1 cellular context compared by ENCODE assay signal in the genomic region with DNA sequence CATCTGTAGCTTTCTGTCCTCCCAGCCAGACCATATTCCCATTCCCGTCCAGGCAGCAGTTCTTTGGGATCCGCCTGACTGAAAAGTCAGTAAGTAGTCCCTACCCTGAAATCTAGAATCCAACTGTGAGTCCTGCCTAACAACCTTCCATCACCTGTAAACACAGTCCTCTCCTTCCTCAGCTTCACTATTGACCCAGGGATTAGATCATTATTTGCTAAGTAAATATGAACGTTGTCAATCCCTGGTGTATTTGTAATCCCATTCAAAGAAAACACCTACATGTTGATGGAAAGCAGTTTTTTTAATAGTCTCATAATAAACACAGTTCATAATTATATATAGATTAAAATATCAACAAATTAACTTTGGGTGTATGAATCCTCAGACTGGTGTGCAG.
TF ChIP-seq lines count a peak whose summit lies in the region.

No MANE protein-coding gene starts in this region.

TF ChIP-seq in HepG2, 621 proteins besides CTCF, POLR2A, EP300 and RAD21 (continued from another document and continues in another):
- TF ChIP-seq, protein P1, sequence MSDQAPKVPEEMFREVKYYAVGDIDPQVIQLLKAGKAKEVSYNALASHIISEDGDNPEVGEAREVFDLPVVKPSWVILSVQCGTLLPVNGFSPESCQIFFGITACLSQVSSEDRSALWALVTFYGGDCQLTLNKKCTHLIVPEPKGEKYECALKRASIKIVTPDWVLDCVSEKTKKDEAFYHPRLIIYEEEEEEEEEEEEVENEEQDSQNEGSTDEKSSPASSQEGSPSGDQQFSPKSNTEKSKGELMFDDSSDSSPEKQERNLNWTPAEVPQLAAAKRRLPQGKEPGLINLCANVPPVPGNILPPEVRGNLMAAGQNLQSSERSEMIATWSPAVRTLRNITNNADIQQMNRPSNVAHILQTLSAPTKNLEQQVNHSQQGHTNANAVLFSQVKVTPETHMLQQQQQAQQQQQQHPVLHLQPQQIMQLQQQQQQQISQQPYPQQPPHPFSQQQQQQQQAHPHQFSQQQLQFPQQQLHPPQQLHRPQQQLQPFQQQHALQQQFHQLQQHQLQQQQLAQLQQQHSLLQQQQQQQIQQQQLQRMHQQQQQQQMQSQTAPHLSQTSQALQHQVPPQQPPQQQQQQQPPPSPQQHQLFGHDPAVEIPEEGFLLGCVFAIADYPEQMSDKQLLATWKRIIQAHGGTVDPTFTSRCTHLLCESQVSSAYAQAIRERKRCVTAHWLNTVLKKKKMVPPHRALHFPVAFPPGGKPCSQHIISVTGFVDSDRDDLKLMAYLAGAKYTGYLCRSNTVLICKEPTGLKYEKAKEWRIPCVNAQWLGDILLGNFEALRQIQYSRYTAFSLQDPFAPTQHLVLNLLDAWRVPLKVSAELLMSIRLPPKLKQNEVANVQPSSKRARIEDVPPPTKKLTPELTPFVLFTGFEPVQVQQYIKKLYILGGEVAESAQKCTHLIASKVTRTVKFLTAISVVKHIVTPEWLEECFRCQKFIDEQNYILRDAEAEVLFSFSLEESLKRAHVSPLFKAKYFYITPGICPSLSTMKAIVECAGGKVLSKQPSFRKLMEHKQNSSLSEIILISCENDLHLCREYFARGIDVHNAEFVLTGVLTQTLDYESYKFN (CRISPR knock-in tag; conservative IDR thresholded peaks at IDR 0.05) = peak; percentile 76
- TF ChIP-seq, protein P2, sequence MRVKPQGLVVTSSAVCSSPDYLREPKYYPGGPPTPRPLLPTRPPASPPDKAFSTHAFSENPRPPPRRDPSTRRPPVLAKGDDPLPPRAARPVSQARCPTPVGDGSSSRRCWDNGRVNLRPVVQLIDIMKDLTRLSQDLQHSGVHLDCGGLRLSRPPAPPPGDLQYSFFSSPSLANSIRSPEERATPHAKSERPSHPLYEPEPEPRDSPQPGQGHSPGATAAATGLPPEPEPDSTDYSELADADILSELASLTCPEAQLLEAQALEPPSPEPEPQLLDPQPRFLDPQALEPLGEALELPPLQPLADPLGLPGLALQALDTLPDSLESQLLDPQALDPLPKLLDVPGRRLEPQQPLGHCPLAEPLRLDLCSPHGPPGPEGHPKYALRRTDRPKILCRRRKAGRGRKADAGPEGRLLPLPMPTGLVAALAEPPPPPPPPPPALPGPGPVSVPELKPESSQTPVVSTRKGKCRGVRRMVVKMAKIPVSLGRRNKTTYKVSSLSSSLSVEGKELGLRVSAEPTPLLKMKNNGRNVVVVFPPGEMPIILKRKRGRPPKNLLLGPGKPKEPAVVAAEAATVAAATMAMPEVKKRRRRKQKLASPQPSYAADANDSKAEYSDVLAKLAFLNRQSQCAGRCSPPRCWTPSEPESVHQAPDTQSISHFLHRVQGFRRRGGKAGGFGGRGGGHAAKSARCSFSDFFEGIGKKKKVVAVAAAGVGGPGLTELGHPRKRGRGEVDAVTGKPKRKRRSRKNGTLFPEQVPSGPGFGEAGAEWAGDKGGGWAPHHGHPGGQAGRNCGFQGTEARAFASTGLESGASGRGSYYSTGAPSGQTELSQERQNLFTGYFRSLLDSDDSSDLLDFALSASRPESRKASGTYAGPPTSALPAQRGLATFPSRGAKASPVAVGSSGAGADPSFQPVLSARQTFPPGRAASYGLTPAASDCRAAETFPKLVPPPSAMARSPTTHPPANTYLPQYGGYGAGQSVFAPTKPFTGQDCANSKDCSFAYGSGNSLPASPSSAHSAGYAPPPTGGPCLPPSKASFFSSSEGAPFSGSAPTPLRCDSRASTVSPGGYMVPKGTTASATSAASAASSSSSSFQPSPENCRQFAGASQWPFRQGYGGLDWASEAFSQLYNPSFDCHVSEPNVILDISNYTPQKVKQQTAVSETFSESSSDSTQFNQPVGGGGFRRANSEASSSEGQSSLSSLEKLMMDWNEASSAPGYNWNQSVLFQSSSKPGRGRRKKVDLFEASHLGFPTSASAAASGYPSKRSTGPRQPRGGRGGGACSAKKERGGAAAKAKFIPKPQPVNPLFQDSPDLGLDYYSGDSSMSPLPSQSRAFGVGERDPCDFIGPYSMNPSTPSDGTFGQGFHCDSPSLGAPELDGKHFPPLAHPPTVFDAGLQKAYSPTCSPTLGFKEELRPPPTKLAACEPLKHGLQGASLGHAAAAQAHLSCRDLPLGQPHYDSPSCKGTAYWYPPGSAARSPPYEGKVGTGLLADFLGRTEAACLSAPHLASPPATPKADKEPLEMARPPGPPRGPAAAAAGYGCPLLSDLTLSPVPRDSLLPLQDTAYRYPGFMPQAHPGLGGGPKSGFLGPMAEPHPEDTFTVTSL (CRISPR knock-in tag; IDR thresholded peaks at IDR 0.05; ENCODE audit: borderline replicate concordance) = peak; percentile 88; the same call in 1 of the 2 replicates
- TF ChIP-seq ZFYVE20 (CRISPR knock-in tag; IDR thresholded peaks at IDR 0.05; ENCODE audit: borderline replicate concordance, low read depth) (no peak), ZNF101 (CRISPR knock-in tag; IDR thresholded peaks at IDR 0.05; ENCODE audit: borderline replicate concordance, low read depth) (no peak), ZNF496 (CRISPR knock-in tag; IDR thresholded peaks at IDR 0.05; ENCODE audit: insufficient replicate concordance) (no peak), POLR2AphosphoS2 (IDR thresholded peaks at IDR 0.05; ENCODE audit: low read depth, low read length) (no peak), ZNF564 (CRISPR knock-in tag; IDR thresholded peaks at IDR 0.05) (no peak), KLF11 (CRISPR knock-in tag; IDR thresholded peaks at IDR 0.05) (no peak), MIXL1 (CRISPR knock-in tag; IDR thresholded peaks at IDR 0.05) (peak; percentile 96), SOX6 (IDR thresholded peaks at IDR 0.05) (no peak), SOX6 (CRISPR knock-in tag; IDR thresholded peaks at IDR 0.05) (peak; percentile 73), ZNF296 (CRISPR knock-in tag; conservative IDR thresholded peaks at IDR 0.05) (no peak), ZNF501 (CRISPR knock-in tag; IDR thresholded peaks at IDR 0.05) (no peak), HHEX (CRISPR knock-in tag; IDR thresholded peaks at IDR 0.05) (peak; percentile 99), SRF (IDR thresholded peaks at IDR 0.05; ENCODE audit: low read depth, low read length) (no peak), ZNF546 (CRISPR knock-in tag; conservative IDR thresholded peaks at IDR 0.05) (no peak), KAT2B (IDR thresholded peaks at IDR 0.05; ENCODE audit: borderline replicate concordance, low read depth, low read length) (no peak), SP1 (IDR thresholded peaks at IDR 0.05) (no peak), SP1 (CRISPR knock-in tag; IDR thresholded peaks at IDR 0.05) (no peak), ZNF841 (CRISPR knock-in tag; IDR thresholded peaks at IDR 0.05; ENCODE audit: borderline replicate concordance) (no peak), TAF15 (IDR thresholded peaks at IDR 0.05; ENCODE audit: low read depth, low read length, poor library complexity, severe bottlenecking) (no peak), ZSCAN20 (CRISPR knock-in tag; IDR thresholded peaks at IDR 0.05; ENCODE audit: borderline replicate concordance) (no peak), ZFP36 (IDR thresholded peaks at IDR 0.05; ENCODE audit: borderline replicate concordance, low read depth, low read length, partially characterized antibody) (peak; percentile 88), PAWR (CRISPR knock-in tag; IDR thresholded peaks at IDR 0.05; ENCODE audit: borderline replicate concordance) (no peak), KDM1A (CRISPR knock-in tag; IDR thresholded peaks at IDR 0.05) (peak; percentile 81; the same call in 1 of the 2 replicates), CENPT (CRISPR knock-in tag; IDR thresholded peaks at IDR 0.05; ENCODE audit: low read depth) (no peak), THYN1 (CRISPR knock-in tag; IDR thresholded peaks at IDR 0.05; ENCODE audit: borderline replicate concordance, low read depth) (no peak), TARDBP (CRISPR knock-in tag; IDR thresholded peaks at IDR 0.05) (peak; percentile 67; the same call in 1 of the 2 replicates), ZNF24 (IDR thresholded peaks at IDR 0.05) (no peak), RFXANK (CRISPR knock-in tag; IDR thresholded peaks at IDR 0.05) (0 out of 2 replicates have a peak, but pooled peaks have one; percentile 59)
- TF ChIP-seq, protein P3, sequence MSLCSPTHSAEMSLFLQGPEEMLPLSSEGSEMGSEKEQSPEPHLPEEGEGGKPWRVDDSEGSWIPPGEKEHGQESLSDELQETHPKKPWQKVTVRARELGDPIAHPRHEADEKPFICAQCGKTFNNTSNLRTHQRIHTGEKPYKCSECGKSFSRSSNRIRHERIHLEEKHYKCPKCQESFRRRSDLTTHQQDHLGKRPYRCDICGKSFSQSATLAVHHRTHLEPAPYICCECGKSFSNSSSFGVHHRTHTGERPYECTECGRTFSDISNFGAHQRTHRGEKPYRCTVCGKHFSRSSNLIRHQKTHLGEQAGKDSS (CRISPR knock-in tag; IDR thresholded peaks at IDR 0.05; ENCODE audit: borderline replicate concordance, low read depth) = no peak
- TF ChIP-seq, protein P4, sequence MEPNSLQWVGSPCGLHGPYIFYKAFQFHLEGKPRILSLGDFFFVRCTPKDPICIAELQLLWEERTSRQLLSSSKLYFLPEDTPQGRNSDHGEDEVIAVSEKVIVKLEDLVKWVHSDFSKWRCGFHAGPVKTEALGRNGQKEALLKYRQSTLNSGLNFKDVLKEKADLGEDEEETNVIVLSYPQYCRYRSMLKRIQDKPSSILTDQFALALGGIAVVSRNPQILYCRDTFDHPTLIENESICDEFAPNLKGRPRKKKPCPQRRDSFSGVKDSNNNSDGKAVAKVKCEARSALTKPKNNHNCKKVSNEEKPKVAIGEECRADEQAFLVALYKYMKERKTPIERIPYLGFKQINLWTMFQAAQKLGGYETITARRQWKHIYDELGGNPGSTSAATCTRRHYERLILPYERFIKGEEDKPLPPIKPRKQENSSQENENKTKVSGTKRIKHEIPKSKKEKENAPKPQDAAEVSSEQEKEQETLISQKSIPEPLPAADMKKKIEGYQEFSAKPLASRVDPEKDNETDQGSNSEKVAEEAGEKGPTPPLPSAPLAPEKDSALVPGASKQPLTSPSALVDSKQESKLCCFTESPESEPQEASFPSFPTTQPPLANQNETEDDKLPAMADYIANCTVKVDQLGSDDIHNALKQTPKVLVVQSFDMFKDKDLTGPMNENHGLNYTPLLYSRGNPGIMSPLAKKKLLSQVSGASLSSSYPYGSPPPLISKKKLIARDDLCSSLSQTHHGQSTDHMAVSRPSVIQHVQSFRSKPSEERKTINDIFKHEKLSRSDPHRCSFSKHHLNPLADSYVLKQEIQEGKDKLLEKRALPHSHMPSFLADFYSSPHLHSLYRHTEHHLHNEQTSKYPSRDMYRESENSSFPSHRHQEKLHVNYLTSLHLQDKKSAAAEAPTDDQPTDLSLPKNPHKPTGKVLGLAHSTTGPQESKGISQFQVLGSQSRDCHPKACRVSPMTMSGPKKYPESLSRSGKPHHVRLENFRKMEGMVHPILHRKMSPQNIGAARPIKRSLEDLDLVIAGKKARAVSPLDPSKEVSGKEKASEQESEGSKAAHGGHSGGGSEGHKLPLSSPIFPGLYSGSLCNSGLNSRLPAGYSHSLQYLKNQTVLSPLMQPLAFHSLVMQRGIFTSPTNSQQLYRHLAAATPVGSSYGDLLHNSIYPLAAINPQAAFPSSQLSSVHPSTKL (CRISPR knock-in tag; IDR thresholded peaks at IDR 0.05) = peak; percentile 96
- TF ChIP-seq, protein P5, sequence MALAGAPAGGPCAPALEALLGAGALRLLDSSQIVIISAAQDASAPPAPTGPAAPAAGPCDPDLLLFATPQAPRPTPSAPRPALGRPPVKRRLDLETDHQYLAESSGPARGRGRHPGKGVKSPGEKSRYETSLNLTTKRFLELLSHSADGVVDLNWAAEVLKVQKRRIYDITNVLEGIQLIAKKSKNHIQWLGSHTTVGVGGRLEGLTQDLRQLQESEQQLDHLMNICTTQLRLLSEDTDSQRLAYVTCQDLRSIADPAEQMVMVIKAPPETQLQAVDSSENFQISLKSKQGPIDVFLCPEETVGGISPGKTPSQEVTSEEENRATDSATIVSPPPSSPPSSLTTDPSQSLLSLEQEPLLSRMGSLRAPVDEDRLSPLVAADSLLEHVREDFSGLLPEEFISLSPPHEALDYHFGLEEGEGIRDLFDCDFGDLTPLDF (CRISPR knock-in tag; IDR thresholded peaks at IDR 0.05) = no peak
- TF ChIP-seq, protein P6, sequence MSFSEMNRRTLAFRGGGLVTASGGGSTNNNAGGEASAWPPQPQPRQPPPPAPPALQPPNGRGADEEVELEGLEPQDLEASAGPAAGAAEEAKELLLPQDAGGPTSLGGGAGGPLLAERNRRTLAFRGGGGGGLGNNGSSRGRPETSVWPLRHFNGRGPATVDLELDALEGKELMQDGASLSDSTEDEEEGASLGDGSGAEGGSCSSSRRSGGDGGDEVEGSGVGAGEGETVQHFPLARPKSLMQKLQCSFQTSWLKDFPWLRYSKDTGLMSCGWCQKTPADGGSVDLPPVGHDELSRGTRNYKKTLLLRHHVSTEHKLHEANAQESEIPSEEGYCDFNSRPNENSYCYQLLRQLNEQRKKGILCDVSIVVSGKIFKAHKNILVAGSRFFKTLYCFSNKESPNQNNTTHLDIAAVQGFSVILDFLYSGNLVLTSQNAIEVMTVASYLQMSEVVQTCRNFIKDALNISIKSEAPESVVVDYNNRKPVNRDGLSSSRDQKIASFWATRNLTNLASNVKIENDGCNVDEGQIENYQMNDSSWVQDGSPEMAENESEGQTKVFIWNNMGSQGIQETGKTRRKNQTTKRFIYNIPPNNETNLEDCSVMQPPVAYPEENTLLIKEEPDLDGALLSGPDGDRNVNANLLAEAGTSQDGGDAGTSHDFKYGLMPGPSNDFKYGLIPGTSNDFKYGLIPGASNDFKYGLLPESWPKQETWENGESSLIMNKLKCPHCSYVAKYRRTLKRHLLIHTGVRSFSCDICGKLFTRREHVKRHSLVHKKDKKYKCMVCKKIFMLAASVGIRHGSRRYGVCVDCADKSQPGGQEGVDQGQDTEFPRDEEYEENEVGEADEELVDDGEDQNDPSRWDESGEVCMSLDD (CRISPR knock-in tag; IDR thresholded peaks at IDR 0.05; ENCODE audit: borderline replicate concordance) = no peak
- TF ChIP-seq, protein P7, sequence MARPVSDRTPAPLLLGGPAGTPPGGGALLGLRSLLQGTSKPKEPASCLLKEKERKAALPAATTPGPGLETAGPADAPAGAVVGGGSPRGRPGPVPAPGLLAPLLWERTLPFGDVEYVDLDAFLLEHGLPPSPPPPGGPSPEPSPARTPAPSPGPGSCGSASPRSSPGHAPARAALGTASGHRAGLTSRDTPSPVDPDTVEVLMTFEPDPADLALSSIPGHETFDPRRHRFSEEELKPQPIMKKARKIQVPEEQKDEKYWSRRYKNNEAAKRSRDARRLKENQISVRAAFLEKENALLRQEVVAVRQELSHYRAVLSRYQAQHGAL (CRISPR knock-in tag; IDR thresholded peaks at IDR 0.05; ENCODE audit: not compliant biosample characterization) = no peak
- TF ChIP-seq, protein P8, sequence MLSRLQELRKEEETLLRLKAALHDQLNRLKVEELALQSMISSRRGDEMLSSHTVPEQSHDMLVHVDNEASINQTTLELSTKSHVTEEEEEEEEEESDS (CRISPR knock-in tag; IDR thresholded peaks at IDR 0.05; ENCODE audit: borderline replicate concordance) = no peak
- TF ChIP-seq, protein P9, sequence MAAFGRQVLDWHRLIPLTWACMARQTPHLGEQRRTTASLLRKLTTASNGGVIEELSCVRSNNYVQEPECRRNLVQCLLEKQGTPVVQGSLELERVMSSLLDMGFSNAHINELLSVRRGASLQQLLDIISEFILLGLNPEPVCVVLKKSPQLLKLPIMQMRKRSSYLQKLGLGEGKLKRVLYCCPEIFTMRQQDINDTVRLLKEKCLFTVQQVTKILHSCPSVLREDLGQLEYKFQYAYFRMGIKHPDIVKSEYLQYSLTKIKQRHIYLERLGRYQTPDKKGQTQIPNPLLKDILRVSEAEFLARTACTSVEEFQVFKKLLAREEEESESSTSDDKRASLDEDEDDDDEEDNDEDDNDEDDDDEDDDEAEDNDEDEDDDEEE (CRISPR knock-in tag; IDR thresholded peaks at IDR 0.05) = no peak
- TF ChIP-seq, protein P10, sequence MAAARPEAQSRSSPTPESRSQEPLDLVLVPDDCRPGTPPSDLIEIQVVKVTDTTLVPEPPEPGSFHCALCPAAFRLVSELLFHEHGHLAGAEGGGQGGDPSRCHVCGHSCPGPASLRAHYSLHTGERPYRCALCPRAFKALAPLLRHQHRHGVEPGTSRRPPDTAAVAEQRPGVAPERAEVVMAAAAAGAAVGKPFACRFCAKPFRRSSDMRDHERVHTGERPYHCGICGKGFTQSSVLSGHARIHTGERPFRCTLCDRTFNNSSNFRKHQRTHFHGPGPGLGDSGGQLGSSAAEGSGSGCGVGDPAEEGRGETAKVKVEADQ (CRISPR knock-in tag; IDR thresholded peaks at IDR 0.05; ENCODE audit: borderline replicate concordance) = no peak
